Comparison of ENCODE assay signal across 14 cellular contexts in the genomic region with DNA sequence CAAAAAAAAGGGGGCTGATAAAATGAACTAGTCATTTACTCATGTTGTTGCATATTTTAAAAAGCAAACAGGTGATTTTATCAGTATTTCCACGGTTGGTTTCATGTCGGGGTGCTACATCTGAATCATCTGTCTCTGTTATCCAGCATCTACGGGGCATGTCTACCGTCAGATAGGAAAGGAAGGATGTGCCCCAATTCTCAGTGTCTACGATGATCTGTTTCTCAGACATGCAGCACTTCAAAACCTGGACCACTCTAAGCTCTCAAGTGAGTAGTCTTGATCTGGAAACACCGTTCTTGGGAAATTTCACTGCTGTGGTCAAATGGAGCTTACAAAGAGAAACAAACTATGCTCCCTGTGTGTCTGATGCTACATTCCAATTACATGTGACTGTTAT.
DNase-seq lines count a peak whose midpoint lies in the region; ATAC-seq lines count a peak whose summit lies in the region.
"Had no signal": no experiment of that assay in that cellular context is flagged by ENCODE, and none has a peak within 500 bp of the region (broad histone marks: within the 10 kb centered on the region; RNA-seq: fewer than 3 reads in every experiment).

No MANE protein-coding gene starts in this region.

- POLR2A ChIA-PET in T-cell (lab: Charles Lee) = interaction anchor here in 1 of 2 donors (0.7 to 1.2 kb wide), 2 partner anchors 11 to 44 kb away, joined by 4 to 11 read pairs; no protein-coding TSS in a partner anchor

- H3K27me3 Mint-ChIP-seq in T-cell = no peaks in the 10 kb centered on the region
- H3K27me3 Mint-ChIP-seq in stimulated activated naive CD8-positive, alpha-beta T cell treated with anti-CD3 and anti-CD28 coated beads, Interleukin-15, Interleukin-2, amounts not matched to agents 100 ng/mL and 50 ng/mL, for 24 hours = no peaks in the 10 kb centered on the region
- H3K27me3 Mint-ChIP-seq: memory B cell had no signal

- ATAC-seq in T-cell (replicated peaks in 1 of 4) = peak in 3 of 4 experiments; percentile 38 to 50 (median 47)
- ATAC-seq in HG03571 (IDR thresholded peaks at IDR 0.05; ENCODE audit: unreplicated experiment) = no peak

- no peak overlapping the region for H3K4me3 Mint-ChIP-seq in T-cell
- H3K4me3 Mint-ChIP-seq in stimulated activated naive CD8-positive, alpha-beta T cell treated with anti-CD3 and anti-CD28 coated beads, Interleukin-15, Interleukin-2, amounts not matched to agents 100 ng/mL and 50 ng/mL, for 24 hours = no peak overlapping the region
- H3K4me3 Mint-ChIP-seq: memory B cell, neural crest cell had no signal

- H3K36me3 Mint-ChIP-seq in T-cell = peaks cover 10% of the 10 kb centered on the region
- H3K36me3 Mint-ChIP-seq in stimulated activated naive CD8-positive, alpha-beta T cell treated with anti-CD3 and anti-CD28 coated beads, Interleukin-15, Interleukin-2, amounts not matched to agents 100 ng/mL and 50 ng/mL, for 24 hours (ENCODE audit: low read depth) = no peaks in the 10 kb centered on the region

- DNase-seq in activated naive CD4-positive, alpha-beta T cell treated with Interleukin-2 at 50 U/mL for 16 hours = peak; percentile 32
- no peak for DNase-seq in activated naive CD4-positive, alpha-beta T cell (lab: John Stamatoyannopoulos, UW)
- no peak for DNase-seq in T-cell
- DNase-seq in central memory CD4-positive, alpha-beta T cell = peak; percentile 43
- no peak for DNase-seq in NCI-H1930 (lab: John Stamatoyannopoulos, UW)
- no peak for DNase-seq in inferior parietal cortex (ENCODE audit: extremely low spot score)
- DNase-seq: anterior cingulate cortex, foreskin melanocyte, NCI-H2081, NCI-H82 had no signal

- CTCF ChIA-PET in T-cell (lab: Charles Lee) = interaction anchor here (0.5 to 1.8 kb wide), 4 partner anchors 49 to 504 kb away, joined by 3 to 6 read pairs (median 4); no protein-coding TSS in a partner anchor

- peaks cover 13 to 32% (median 20%) of the 10 kb centered on the region in 3 donors for H3K4me1 Mint-ChIP-seq in T-cell
- H3K4me1 Mint-ChIP-seq in stimulated activated naive CD8-positive, alpha-beta T cell treated with anti-CD3 and anti-CD28 coated beads, Interleukin-15, Interleukin-2, amounts not matched to agents 100 ng/mL and 50 ng/mL, for 24 hours (ENCODE audit: low read depth) = peaks cover 38% of the 10 kb centered on the region
- H3K4me1 Mint-ChIP-seq: neural crest cell had no signal

- no peaks in the 10 kb centered on the region for H3K9me3 Mint-ChIP-seq in T-cell
- H3K9me3 Mint-ChIP-seq in stimulated activated naive CD8-positive, alpha-beta T cell treated with anti-CD3 and anti-CD28 coated beads, Interleukin-15, Interleukin-2, amounts not matched to agents 100 ng/mL and 50 ng/mL, for 24 hours = no peaks in the 10 kb centered on the region
- H3K9me3 Mint-ChIP-seq: memory B cell, neural crest cell had no signal

- peak overlapping the region in 1 of 2 donors; percentile 52 for H3K27ac Mint-ChIP-seq in T-cell
- peak overlapping the region; percentile 21 for H3K27ac Mint-ChIP-seq in stimulated activated naive CD8-positive, alpha-beta T cell treated with anti-CD3 and anti-CD28 coated beads, Interleukin-15, Interleukin-2, amounts not matched to agents 100 ng/mL and 50 ng/mL, for 24 hours
- H3K27ac Mint-ChIP-seq: memory B cell had no signal

Comparison
In these comparisons a context has a peak if more than half of its experiments do, and no peak if none do; other contexts are left out.
1. DNase-seq: peak in activated naive CD4-positive, alpha-beta T cell treated with Interleukin-2 at 50 U/mL for 16 hours (single experiment) and central memory CD4-positive, alpha-beta T cell (single experiment); none in activated naive CD4-positive, alpha-beta T cell (0 of 4), T-cell (0 of 34), NCI-H1930 (0 of 2) and inferior parietal cortex (single experiment).